10 cellular contexts compared by ENCODE assay signal in genomic region chr5:139653616-139654015, GRCh38. TPM values are rescaled to one million over a fixed set of nuclear protein-coding genes. Genes with fewer than 3 reads are reported as not detected.
A peak's percentile ranks its signal among the peaks of the same experiment; 100 is the strongest.
DNase-seq lines count a peak whose midpoint lies in the region; ATAC-seq and TF ChIP-seq lines count a peak whose summit lies in the region.
"Had no signal": no experiment of that assay in that cellular context is flagged by ENCODE, and none has a peak within 500 bp of the region (broad histone marks: within the 10 kb centered on the region; RNA-seq: fewer than 3 reads in every experiment).

No MANE protein-coding gene starts in this region.

- no peaks in the 10 kb centered on the region for H3K27me3 Mint-ChIP-seq in progenitor cell of endocrine pancreas

- no peak overlapping the region for H3K4me3 Mint-ChIP-seq in progenitor cell of endocrine pancreas (ENCODE audit: low read depth)
- H3K4me3 Mint-ChIP-seq: activated CD4-positive, alpha-beta memory T cell treated with anti-CD3 and anti-CD28 coated beads, Interleukin-2, amount 10 ng/mL, durations not matched to agents 7 days and 5 days had no signal

- TF ChIP-seq POLR2A in gastroesophageal sphincter (IDR thresholded peaks at IDR 0.05): no peak

- BruUV-seq in OCI-LY7 (replicated peaks; lab: Mats Ljungman, UMichigan): no TSS peak

- peaks cover 6% of the 10 kb centered on the region for H3K27me3 ChIP-seq in gastroesophageal sphincter

- no peaks in the 10 kb centered on the region for H3K9me2 ChIP-seq in OCI-LY7 (ENCODE audit: insufficient read depth, low read length)

- H3K4me3 ChIP-seq in OCI-LY7 (ENCODE audit: low read depth, low read length, poor library complexity, severe bottlenecking) (peak overlapping the region; percentile 94), gastroesophageal sphincter (no peak overlapping the region)

- intact Hi-C loops in OCI-LY7 (cut with micrococcal nuclease; ENCODE audit: unreplicated experiment): loop anchor here (1.0 kb wide), 1 partner anchor 17 kb away; no protein-coding TSS in a partner anchor

- H3K4me2 ChIP-seq in OCI-LY7 (ENCODE audit: low read length): peak overlapping the region; percentile 98

- H3K9me3 ChIP-seq in OCI-LY7 (ENCODE audit: low read length) (no peaks in the 10 kb centered on the region), gastroesophageal sphincter (no peaks in the 10 kb centered on the region)

- POLR2A ChIA-PET in OCI-LY7 (lab: Charles Lee): interaction anchor here (0.6 to 8.9 kb wide), 7 partner anchors 11 to 707 kb away, joined by 3 to 73 read pairs (median 5); no protein-coding TSS in a partner anchor

- 73% methylated on average over 3 of the region's 5 CpGs; no CpG with 5 or more reads in 1 of the 2 donors for WGBS in gastroesophageal sphincter (ENCODE audit: low coverage in 1 of 2), 2 donors

- TF ChIP-seq CTCF in OCI-LY7 (conservative IDR thresholded peaks at IDR 0.05; ENCODE audit: low read length): no peak
- TF ChIP-seq CTCF in gastroesophageal sphincter (IDR thresholded peaks at IDR 0.05): no peak
- no peak for TF ChIP-seq CTCF in progenitor cell of endocrine pancreas (IDR thresholded peaks at IDR 0.05; ENCODE audit: unreplicated experiment)

- H2AFZ ChIP-seq in OCI-LY7 (ENCODE audit: low read length): no peak overlapping the region

- no peaks in the 10 kb centered on the region for H3K9me3 Mint-ChIP-seq in progenitor cell of endocrine pancreas (ENCODE audit: low read depth)
- H3K9me3 Mint-ChIP-seq: activated CD4-positive, alpha-beta memory T cell treated with anti-CD3 and anti-CD28 coated beads, Interleukin-2, amount 10 ng/mL, durations not matched to agents 7 days and 5 days had no signal

- CTCF ChIA-PET in OCI-LY7 (lab: Charles Lee; ENCODE audit: unreplicated experiment): interaction anchor here (0.8 to 2.0 kb wide), 3 partner anchors 13 to 18 kb away, joined by 3 to 9 read pairs (median 6); no protein-coding TSS in a partner anchor

- H3K4me1 ChIP-seq in OCI-LY7 (ENCODE audit: insufficient read depth, low read length, poor library complexity, severe bottlenecking) (peaks cover 79% of the 10 kb centered on the region), gastroesophageal sphincter (peaks cover 0 to 100% (median 80%) of the 10 kb centered on the region in 3 donors)

- H3K36me3 ChIP-seq in OCI-LY7 (ENCODE audit: insufficient read depth, low read length): peaks cover 7% of the 10 kb centered on the region; the same call in 1 of the 2 replicates
- H3K36me3 ChIP-seq in gastroesophageal sphincter: no peaks in the 10 kb centered on the region

- H3K4me1 Mint-ChIP-seq in progenitor cell of endocrine pancreas (ENCODE audit: low read depth): peaks cover 61% of the 10 kb centered on the region

- H4K20me1 ChIP-seq in OCI-LY7 (ENCODE audit: insufficient read depth, low read length): peaks cover 24% of the 10 kb centered on the region; the same call in 1 of the 2 replicates

- peak overlapping the region; percentile 89 for H3K27ac ChIP-seq in OCI-LY7 (ENCODE audit: low read depth, low read length, poor library complexity, severe bottlenecking)
- peak overlapping the region; percentile 11 to 94 (median 92) for H3K27ac ChIP-seq in gastroesophageal sphincter
- H3K27ac ChIP-seq: HL-60 had no signal

- H3K27ac Mint-ChIP-seq in progenitor cell of endocrine pancreas: peak overlapping the region; percentile 85
- H3K27ac Mint-ChIP-seq: activated CD4-positive, alpha-beta memory T cell treated with anti-CD3 and anti-CD28 coated beads, Interleukin-2, amount 10 ng/mL, durations not matched to agents 7 days and 5 days had no signal

- TF ChIP-seq EP300 in gastroesophageal sphincter (IDR thresholded peaks at IDR 0.05): no peak

- peaks cover 99% of the 10 kb centered on the region for H3K79me2 ChIP-seq in OCI-LY7 (ENCODE audit: insufficient read depth, low read depth, low read length)

- H3K36me3 Mint-ChIP-seq in progenitor cell of endocrine pancreas (ENCODE audit: insufficient read depth): no peaks in the 10 kb centered on the region

- ATAC-seq in gastroesophageal sphincter (no peak), GM21528 (IDR thresholded peaks at IDR 0.05; ENCODE audit: low FRiP score, unreplicated experiment) (no peak), GM18868 (IDR thresholded peaks at IDR 0.05; ENCODE audit: unreplicated experiment) (no peak), GM21367 (IDR thresholded peaks at IDR 0.05; ENCODE audit: unreplicated experiment) (no peak)

- DNase-seq in COR-L47 (lab: John Stamatoyannopoulos, UW) (peak; percentile 49), OCI-LY7 (ENCODE audit: low spot score) (peak; percentile 62), progenitor cell of endocrine pancreas (ENCODE audit: low spot score, unreplicated experiment) (no peak), T1000 (lab: John Stamatoyannopoulos, UW) (no peak)
- DNase-seq: activated CD4-positive, alpha-beta memory T cell treated with anti-CD3 and anti-CD28 coated beads, Interleukin-2, amount 10 ng/mL, durations not matched to agents 7 days and 5 days had no signal

RNA-seq across cellular contexts. Expression of gene CXXC5, which starts 5.5 kb away (rescaled TPM):
- total RNA-seq in OCI-LY7 (2014; rRNA removed; shearing (Covaris generic)): 108 and 113 TPM in 2 replicates
- total RNA-seq in OCI-LY7 (2022): 26.7 and 30.4 TPM in 2 replicates
- 10 to 100 TPM; 30.0 to 50.7 (median 35.1) TPM for total RNA-seq in gastroesophageal sphincter
- total RNA-seq in progenitor cell of endocrine pancreas: 79.1 and 88.2 TPM in 2 replicates

Comparison
In these comparisons a context has a peak if more than half of its experiments do, and no peak if none do; other contexts are left out.
1. DNase-seq: peak in COR-L47 (single experiment) and OCI-LY7 (single experiment); none in progenitor cell of endocrine pancreas (single experiment) and T1000 (single experiment).